23 cellular contexts compared by ENCODE assay signal in the genomic region with DNA sequence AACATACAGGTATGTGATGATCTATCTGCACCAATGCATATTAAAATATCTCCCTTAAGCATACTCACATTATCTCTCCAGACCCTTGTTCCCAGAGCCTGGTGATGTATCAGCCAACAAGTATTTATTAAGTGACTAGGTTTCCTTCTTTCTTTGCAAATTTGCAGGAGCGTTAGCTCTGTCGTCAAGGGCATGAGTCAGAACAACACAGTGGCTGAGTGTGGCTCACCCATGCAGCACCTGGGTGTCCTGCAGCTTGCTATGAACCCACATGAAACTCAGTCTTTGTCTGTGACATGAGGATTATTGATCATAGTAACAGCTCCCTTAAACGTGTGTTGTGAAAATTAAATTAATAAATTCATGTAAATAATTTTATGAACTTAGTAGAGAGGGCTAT.
DNase-seq lines count a peak whose midpoint lies in the region; ATAC-seq, FAIRE-seq and TF ChIP-seq lines count a peak whose summit lies in the region.
"Had no signal": no experiment of that assay in that cellular context is flagged by ENCODE, and none has a peak within 500 bp of the region (broad histone marks: within the 10 kb centered on the region; RNA-seq: fewer than 3 reads in every experiment).

No MANE protein-coding gene starts in this region.

- no peaks in the 10 kb centered on the region for H3K9me3 ChIP-seq in neuronal stem cell (replicated peaks in 1 of 2; ENCODE audit: control insufficient read depth in 2 of 2, insufficient read depth in 1 of 2, low read depth in 1 of 2, low read length in 2 of 2)
- H3K9me3 ChIP-seq: MG63, spleen, suprapubic skin had no signal

- intact Hi-C loops in left cardiac atrium (cut with DNase I): no loop called here

- no peak overlapping the region for H3K4me2 ChIP-seq in neuronal stem cell (ENCODE audit: insufficient read depth, low read length, poor library complexity, severe bottlenecking)

- no peak for ATAC-seq in left cardiac atrium
- ATAC-seq: naive thymus-derived CD4-positive, alpha-beta T cell; stimulated activated naive B cell treated with anti-CD40 and anti-IgM and Interleukin-4, amounts not matched to agents 10 μg/mL and 1 μg/mL and 100 μg/mL, for 72 hours had no signal

- H3K4me1 ChIP-seq in neuronal stem cell (ENCODE audit: control insufficient read depth in 2 of 2, insufficient read depth in 1 of 2, low read depth in 1 of 2, low read length in 2 of 2): no peaks in the 10 kb centered on the region
- H3K4me1 ChIP-seq: spleen, suprapubic skin had no signal

- H2AFZ ChIP-seq in neuronal stem cell (ENCODE audit: low read length): no peak overlapping the region

- H3K27ac ChIP-seq in neuronal stem cell (replicated peaks; ENCODE audit: low read length): no peak overlapping the region
- H3K27ac ChIP-seq: SK-N-MC, spleen, suprapubic skin had no signal

- no peak overlapping the region for H2BK12ac ChIP-seq in neuronal stem cell (ENCODE audit: low read length)

- no peak overlapping the region for H3K18ac ChIP-seq in neuronal stem cell (ENCODE audit: low read length)

- no peak overlapping the region for H3K14ac ChIP-seq in neuronal stem cell (ENCODE audit: low read length)

- no peak overlapping the region for H4K8ac ChIP-seq in neuronal stem cell (ENCODE audit: low read depth, low read length)

- no peak overlapping the region for H3K9ac ChIP-seq in neuronal stem cell (ENCODE audit: low read depth, low read length, poor library complexity)

- TF ChIP-seq CTCF in GM12865 (IDR thresholded peaks at IDR 0.05; ENCODE audit: insufficient read depth, low read depth, low read length, missing control alignments): no peak
- TF ChIP-seq CTCF in fibroblast of mammary gland (conservative IDR thresholded peaks at IDR 0.05; ENCODE audit: control insufficient read depth, insufficient read depth, low read depth, low read length): no peak

- H2BK5ac ChIP-seq in neuronal stem cell (ENCODE audit: low read length): no peak overlapping the region

- H3K4me3 ChIP-seq in GM12865 (ENCODE audit: low read depth, low read length) (no peak overlapping the region), fibroblast of mammary gland (ENCODE audit: control insufficient read depth, low read depth, low read length) (no peak overlapping the region), neuronal stem cell (ENCODE audit: low read length in 2 of 2) (no peak overlapping the region)
- H3K4me3 ChIP-seq: MG63, SK-N-MC, spleen, suprapubic skin had no signal

- DNase-seq in A172 (ENCODE audit: low spot score) (peak; percentile 18), GM12865 (ENCODE audit: low read depth) (peak; percentile 51), RCC 7860 (ENCODE audit: low spot score) (peak; percentile 27), fibroblast of mammary gland (ENCODE audit: low read depth) (peak; percentile 4), neuronal stem cell (ENCODE audit: low spot score) (no peak), left cardiac atrium (no peak), NCI-H2171 (lab: John Stamatoyannopoulos, UW) (no peak)
- no peak for DNase-seq in stimulated activated CD4-positive, alpha-beta T cell treated with anti-CD3 and anti-CD28 coated beads, Interleukin-15, amount 100 ng/mL, for 24 hours
- DNase-seq: activated CD4-positive, alpha-beta T cell treated with anti-CD3 and anti-CD28 coated beads for 4 hours; activated naive CD4-positive, alpha-beta T cell treated with anti-CD3 and anti-CD28 coated beads for 36 hours; caudate nucleus; DND-41; glutamatergic neuron; MG63; naive thymus-derived CD4-positive, alpha-beta T cell; NCI-H1436; occipital lobe; spleen; stimulated activated CD4-positive, alpha-beta T cell treated with anti-CD3 and anti-CD28 coated beads, Interleukin-4, amount 100 ng/mL, for 24 hours; stimulated activated naive B cell treated with anti-CD40 and anti-IgM and Interleukin-4, amounts not matched to agents 10 μg/mL and 1 μg/mL and 100 μg/mL, for 72 hours had no signal

- no CpG with 5 or more reads among the region's 3 CpGs for WGBS in neuronal stem cell (ENCODE audit: extremely low coverage in 2 of 2, insufficient read length in 2 of 2, insufficient replicate concordance in 1 of 2), 2 donors

- H2BK120ac ChIP-seq in neuronal stem cell (ENCODE audit: low read depth, low read length): no peak overlapping the region

- no peaks in the 10 kb centered on the region for H3K36me3 ChIP-seq in neuronal stem cell (replicated peaks in 1 of 2; ENCODE audit: control insufficient read depth in 2 of 2, insufficient read depth in 2 of 2, low read length in 2 of 2)
- H3K36me3 ChIP-seq: spleen, suprapubic skin had no signal

- H3K79me1 ChIP-seq in neuronal stem cell (ENCODE audit: low read depth, low read length): peaks cover 2% of the 10 kb centered on the region

- no peak overlapping the region for H4K91ac ChIP-seq in neuronal stem cell (ENCODE audit: low read depth, low read length, poor library complexity)

- H2BK15ac ChIP-seq in neuronal stem cell (ENCODE audit: low read length): no peak overlapping the region

- no peak overlapping the region for H2AK5ac ChIP-seq in neuronal stem cell (ENCODE audit: low read depth, low read length)

- H3K23ac ChIP-seq in neuronal stem cell (ENCODE audit: low read depth, low read length, poor library complexity): no peak overlapping the region

- no peak for FAIRE-seq in RCC 7860 (lab: Jason Lieb, UNC)
- FAIRE-seq: GM19239 had no signal

- no peaks in the 10 kb centered on the region for H3K27me3 ChIP-seq in neuronal stem cell (ENCODE audit: control insufficient read depth in 3 of 3, insufficient read depth in 3 of 3, low read depth in 1 of 3, low read length in 3 of 3)
- H3K27me3 ChIP-seq: MG63, spleen, suprapubic skin had no signal

- H3K4ac ChIP-seq in neuronal stem cell (ENCODE audit: low read length): no peak overlapping the region

Comparison
In these comparisons a context has a peak if more than half of its experiments do, and no peak if none do; other contexts are left out.
1. DNase-seq: peak in A172 (single experiment), GM12865 (single experiment), RCC 7860 (single experiment) and fibroblast of mammary gland (single experiment); none in neuronal stem cell (single experiment), left cardiac atrium (single experiment), stimulated activated CD4-positive, alpha-beta T cell treated with anti-CD3 and anti-CD28 coated beads, Interleukin-15, amount 100 ng/mL, for 24 hours (single experiment) and NCI-H2171 (single experiment).